In genomic region chr14:67490201-67490600, GRCh38 we compare ENCODE assay signal across 23 cellular contexts. TPM values are rescaled to one million over a fixed set of nuclear protein-coding genes. Genes with fewer than 3 reads are reported as not detected.
DNase-seq lines count a peak whose midpoint lies in the region; ATAC-seq, FAIRE-seq and TF ChIP-seq lines count a peak whose summit lies in the region.
"Had no signal": no experiment of that assay in that cellular context is flagged by ENCODE, and none has a peak within 500 bp of the region (broad histone marks: within the 10 kb centered on the region; RNA-seq: fewer than 3 reads in every experiment).

No MANE protein-coding gene starts in this region.

- H3K27ac ChIP-seq in naive thymus-derived CD4-positive, alpha-beta T cell (ENCODE audit: low read depth, low read length) = no peak overlapping the region
- H3K27ac ChIP-seq: parathyroid adenoma had no signal

- peaks cover 36 to 66% (median 49%) of the 10 kb centered on the region in 3 donors for H3K4me1 Mint-ChIP-seq in IgD-negative memory B cell
- peaks cover 41 to 56% (median 50%) of the 10 kb centered on the region in 7 donors for H3K4me1 Mint-ChIP-seq in naive thymus-derived CD4-positive, alpha-beta T cell

- CTCF ChIA-PET in naive thymus-derived CD4-positive, alpha-beta T cell (lab: Charles Lee) = interaction anchor here (0.6 kb wide), 2 partner anchors 36 to 205 kb away, joined by 3 read pairs; no protein-coding TSS in a partner anchor

- peaks cover 2 to 5% (median 5%) of the 10 kb centered on the region in 3 donors for H3K9me3 Mint-ChIP-seq in IgD-negative memory B cell
- peaks cover 0 to 21% (median 9%) of the 10 kb centered on the region in 11 donors for H3K9me3 Mint-ChIP-seq in naive thymus-derived CD4-positive, alpha-beta T cell

- peak; percentile 66 for FAIRE-seq in bronchial epithelial cell (lab: Jason Lieb, UNC)

- no peaks in the 10 kb centered on the region for H3K27me3 ChIP-seq in bronchial epithelial cell (ENCODE audit: control insufficient read depth, insufficient read depth, low read length)
- H3K27me3 ChIP-seq in naive thymus-derived CD4-positive, alpha-beta T cell (ENCODE audit: control insufficient read depth in 2 of 2, insufficient read depth in 2 of 2, low read length in 2 of 2) = no peaks in the 10 kb centered on the region
- H3K27me3 ChIP-seq: Peyer's patch had no signal

- H3K4me1 ChIP-seq in naive thymus-derived CD4-positive, alpha-beta T cell (ENCODE audit: control insufficient read depth in 2 of 2, insufficient read depth in 2 of 2, low read length in 2 of 2) = peaks cover 25 to 30% of the 10 kb centered on the region in 2 donors

- peak overlapping the region in 3 of 4 donors; percentile 27 to 74 (median 72) for H3K4me3 Mint-ChIP-seq in IgD-negative memory B cell
- H3K4me3 Mint-ChIP-seq in naive thymus-derived CD4-positive, alpha-beta T cell = peak overlapping the region in 4 of 10 donors; percentile 4 to 51 (median 36)
- H3K4me3 Mint-ChIP-seq: activated naive CD8-positive, alpha-beta T cell treated with anti-CD3 and anti-CD28 coated beads, Interleukin-2, amount 50 U/mL, for 24 hours; brain; dendritic cell treated with granulocyte-macrophage colony-stimulating factor and Interleukin-4, amounts not matched to agents 40 ng/mL and 50 ng/mL, for 4 days; nephron progenitor cell had no signal

- DNase-seq in CD1c-positive myeloid dendritic cell (ENCODE audit: extremely low spot score) = peak; percentile 57
- DNase-seq in bronchial epithelial cell (ENCODE audit: low read depth) = no peak
- DNase-seq in naive thymus-derived CD4-positive, alpha-beta T cell = no peak
- no peak for DNase-seq in NCI-H2171 treated with DMSO at 0.1 percent for 48 hours (lab: John Stamatoyannopoulos, UW)
- no peak for DNase-seq in foreskin fibroblast
- no peak for DNase-seq in NCI-H2029 (lab: John Stamatoyannopoulos, UW)
- DNase-seq: activated CD4-positive, alpha-beta T cell treated with anti-CD3 and anti-CD28 coated beads, Interleukin-2, amount 50 U/mL, for 48 hours; activated gamma-delta T cell; activated naive CD8-positive, alpha-beta T cell treated with anti-CD3 and anti-CD28 coated beads, Interleukin-2, amount 50 U/mL, for 24 hours; CD8-positive, alpha-beta T cell; KG1; NCI-H1092; NCI-H2029 treated with DMSO at 0.1 percent for 48 hours; NCI-H510A; nephron progenitor cell; NK-92 treated with Interleukin-12 subunit alpha and Interleukin-12 subunit beta, amount 100 ng/mL, for 24 hours; Peyer's patch; right cardiac atrium had no signal

- intact Hi-C loops in naive thymus-derived CD4-positive, alpha-beta T cell (cut with micrococcal nuclease) = no loop called here

- POLR2A ChIA-PET in naive thymus-derived CD4-positive, alpha-beta T cell (lab: Charles Lee) = no interaction called here

- peak overlapping the region; percentile 95 to 100 (median 98) for H3K27ac Mint-ChIP-seq in IgD-negative memory B cell
- peak overlapping the region in 8 of 9 donors; percentile 41 to 100 (median 79) for H3K27ac Mint-ChIP-seq in naive thymus-derived CD4-positive, alpha-beta T cell
- H3K27ac Mint-ChIP-seq: activated naive CD8-positive, alpha-beta T cell treated with anti-CD3 and anti-CD28 coated beads, Interleukin-2, amount 50 U/mL, for 24 hours; brain; nephron progenitor cell had no signal

- no peak for ATAC-seq in naive thymus-derived CD4-positive, alpha-beta T cell
- no peak for ATAC-seq in GM21737 (IDR thresholded peaks at IDR 0.05; ENCODE audit: unreplicated experiment)
- ATAC-seq: activated naive CD8-positive, alpha-beta T cell treated with anti-CD3 and anti-CD28 coated beads, Interleukin-2, amount 50 U/mL, for 24 hours; CD8-positive, alpha-beta T cell; right cardiac atrium had no signal

- no peaks in the 10 kb centered on the region for H3K36me3 ChIP-seq in bronchial epithelial cell (ENCODE audit: control insufficient read depth, insufficient read depth, low read length)
- peaks cover 4 to 13% (median 7%) of the 10 kb centered on the region in 3 experiments for H3K36me3 ChIP-seq in naive thymus-derived CD4-positive, alpha-beta T cell (ENCODE audit: control insufficient read depth in 2 of 3, insufficient read depth in 3 of 3, low read length in 3 of 3)

- TF ChIP-seq CTCF in bronchial epithelial cell (IDR thresholded peaks at IDR 0.05; ENCODE audit: insufficient read depth, low read length, severe bottlenecking) = no peak
- no peak for TF ChIP-seq CTCF in foreskin fibroblast (IDR thresholded peaks at IDR 0.05; ENCODE audit: low read depth, low read length)

- H3K4me3 ChIP-seq in bronchial epithelial cell (ENCODE audit: low read depth, low read length) (no peak overlapping the region), foreskin fibroblast (ENCODE audit: low read depth in 1 of 2, low read length in 2 of 2) (no peak overlapping the region)
- H3K4me3 ChIP-seq in naive thymus-derived CD4-positive, alpha-beta T cell (ENCODE audit: low read length) = no peak overlapping the region
- H3K4me3 ChIP-seq: Peyer's patch had no signal

- H3K27me3 Mint-ChIP-seq in IgD-negative memory B cell = no peaks in the 10 kb centered on the region
- peaks cover 0 to 6% (median 0%) of the 10 kb centered on the region in 5 donors for H3K27me3 Mint-ChIP-seq in naive thymus-derived CD4-positive, alpha-beta T cell
- H3K27me3 Mint-ChIP-seq: activated naive CD8-positive, alpha-beta T cell treated with anti-CD3 and anti-CD28 coated beads, Interleukin-2, amount 50 U/mL, for 24 hours had no signal

- H3K36me3 Mint-ChIP-seq in IgD-negative memory B cell = peaks cover 11% of the 10 kb centered on the region
- H3K36me3 Mint-ChIP-seq in naive thymus-derived CD4-positive, alpha-beta T cell = peaks cover 12 to 36% (median 30%) of the 10 kb centered on the region in 5 donors

- H3K9me3 ChIP-seq in naive thymus-derived CD4-positive, alpha-beta T cell (ENCODE audit: control insufficient read depth in 2 of 3, low read length in 3 of 3) = peaks cover 0 to 15% (median 13%) of the 10 kb centered on the region in 3 experiments

RNA-seq across cellular contexts. Expression of gene TMEM229B, which starts 1.7 kb away (rescaled TPM):
- polyA plus RNA-seq in IgD-negative memory B cell = 7.0 TPM
- 0.26 and 1.2 TPM in 2 replicates for total RNA-seq in bronchial epithelial cell
- total RNA-seq in naive thymus-derived CD4-positive, alpha-beta T cell = 10 to 100 TPM; 19.1 to 32.2 (median 30.6) TPM
- polyA plus RNA-seq in naive thymus-derived CD4-positive, alpha-beta T cell = 10 to 100 TPM; 25.5 to 30.9 TPM

RNA-seq across cellular contexts. Expression of gene PLEKHH1, which starts 42.9 kb away (rescaled TPM):
- polyA plus RNA-seq in IgD-negative memory B cell = not detected
- 4.4 and 4.7 TPM in 2 replicates for total RNA-seq in bronchial epithelial cell
- 1 to 10 TPM in 1 of 5 experiments, under 1 TPM in 4; 0.22 to 1.4 (median 0.32) TPM for total RNA-seq in naive thymus-derived CD4-positive, alpha-beta T cell
- polyA plus RNA-seq in naive thymus-derived CD4-positive, alpha-beta T cell = not detected
